In the genomic region with DNA sequence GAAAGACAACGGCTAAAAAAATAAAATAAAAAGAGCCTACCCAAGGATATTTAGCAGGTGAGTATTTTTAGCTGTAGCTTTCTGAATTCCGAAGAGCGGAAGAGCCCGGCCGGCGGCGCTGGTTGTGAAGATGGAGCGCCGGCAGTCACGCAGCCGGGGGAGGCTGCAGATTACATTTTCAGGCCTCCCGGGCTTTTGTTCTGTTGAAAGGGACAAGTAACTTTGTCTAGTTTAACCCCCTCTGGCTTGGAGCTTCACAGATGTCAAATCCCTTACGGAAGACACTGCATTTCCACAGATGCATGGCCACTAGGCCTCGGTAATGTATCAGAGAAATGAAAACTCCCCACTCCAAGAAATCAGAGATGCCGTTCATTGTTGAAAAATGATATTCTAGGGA, we compare ENCODE assay signal across 24 cellular contexts.
"Had no signal": no experiment of that assay in that cellular context is flagged by ENCODE, and none has a peak within 500 bp of the region (broad histone marks: within the 10 kb centered on the region; RNA-seq: fewer than 3 reads in every experiment).

No MANE protein-coding gene starts in this region.

- H2AFZ ChIP-seq: hepatocyte had no signal

- H3K4me1 ChIP-seq: lower lobe of right lung, sigmoid colon, spleen, suprapubic skin, tibial artery, uterus had no signal

- H3K27me3 ChIP-seq: hepatocyte, ovary, sigmoid colon, tibial artery, uterus had no signal

- H3K27me3 Mint-ChIP-seq: stimulated activated naive CD8-positive, alpha-beta T cell treated with anti-CD3 and anti-CD28 coated beads, Interleukin-15, Interleukin-2, amounts not matched to agents 100 ng/mL and 50 ng/mL, for 24 hours had no signal

- H3K36me3 Mint-ChIP-seq: naive thymus-derived CD8-positive, alpha-beta T cell; stimulated activated effector memory CD8-positive, alpha-beta T cell treated with anti-CD3 and anti-CD28 coated beads, Interleukin-12 subunit alpha, Interleukin-12 subunit beta, amount 100 ng/mL, for 72 hours; type B pancreatic cell had no signal

- H3K9me3 ChIP-seq: heart right ventricle, lower lobe of right lung, ovary, sigmoid colon, spleen, suprapubic skin, thoracic aorta, tibial artery, uterus had no signal

- H3K4me3 ChIP-seq: hepatocyte, lower lobe of right lung, ovary, sigmoid colon, spleen, suprapubic skin, thoracic aorta, tibial artery, uterus had no signal

- H3K9me3 Mint-ChIP-seq: naive thymus-derived CD8-positive, alpha-beta T cell; nephron; stimulated activated naive CD8-positive, alpha-beta T cell treated with anti-CD3 and anti-CD28 coated beads, Interleukin-15, Interleukin-2, amounts not matched to agents 100 ng/mL and 50 ng/mL, for 24 hours had no signal

- DNase-seq: heart right ventricle; lower lobe of right lung; mammary epithelial cell; mesenchymal stem cell; naive thymus-derived CD8-positive, alpha-beta T cell; ovary; retina; right cardiac atrium; sigmoid colon; small intestine; spleen; stimulated activated CD4-positive, alpha-beta T cell treated with anti-CD3 and anti-CD28 coated beads, Interleukin-4, amount 100 ng/mL, for 24 hours; stimulated activated naive CD4-positive, alpha-beta T cell; tibial artery; uterus had no signal

- H3K27ac ChIP-seq: heart right ventricle, hepatocyte, lower lobe of right lung, ovary, sigmoid colon, spleen, suprapubic skin, thoracic aorta, tibial artery, uterus had no signal

- H3K79me2 ChIP-seq: hepatocyte had no signal

- H3K4me1 Mint-ChIP-seq: naive thymus-derived CD8-positive, alpha-beta T cell; stimulated activated effector memory CD8-positive, alpha-beta T cell treated with anti-CD3 and anti-CD28 coated beads, Interleukin-12 subunit alpha, Interleukin-12 subunit beta, amount 100 ng/mL, for 72 hours had no signal

- H3K27ac Mint-ChIP-seq: naive thymus-derived CD8-positive, alpha-beta T cell; progenitor cell of endocrine pancreas; stimulated activated effector memory CD8-positive, alpha-beta T cell treated with anti-CD3 and anti-CD28 coated beads, Interleukin-12 subunit alpha, Interleukin-12 subunit beta, amount 100 ng/mL, for 72 hours; stimulated activated naive CD8-positive, alpha-beta T cell treated with anti-CD3 and anti-CD28 coated beads, Interleukin-15, Interleukin-2, amounts not matched to agents 100 ng/mL and 50 ng/mL, for 24 hours; type B pancreatic cell had no signal

- ATAC-seq: heart right ventricle; left lobe of liver; lower lobe of right lung; naive thymus-derived CD8-positive, alpha-beta T cell; right cardiac atrium; stimulated activated effector memory CD8-positive, alpha-beta T cell treated with anti-CD3 and anti-CD28 coated beads, Interleukin-12 subunit alpha, Interleukin-12 subunit beta, amount 100 ng/mL, for 72 hours had no signal

- H3K4me3 Mint-ChIP-seq: naive thymus-derived CD8-positive, alpha-beta T cell; nephron; stimulated activated effector memory CD8-positive, alpha-beta T cell treated with anti-CD3 and anti-CD28 coated beads, Interleukin-12 subunit alpha, Interleukin-12 subunit beta, amount 100 ng/mL, for 72 hours; stimulated activated naive CD8-positive, alpha-beta T cell treated with anti-CD3 and anti-CD28 coated beads, Interleukin-15, Interleukin-2, amounts not matched to agents 100 ng/mL and 50 ng/mL, for 24 hours; type B pancreatic cell had no signal

- H3K36me3 ChIP-seq: heart right ventricle, lower lobe of right lung, ovary, sigmoid colon, spleen, suprapubic skin, thoracic aorta, tibial artery, uterus had no signal

- H3K4me2 ChIP-seq: hepatocyte had no signal
